ENCODE assay signal across 8 cellular contexts in genomic region chr2:20015482-20016083, GRCh38. TPM values are rescaled to one million over a fixed set of nuclear protein-coding genes. Genes with fewer than 3 reads are reported as not detected.
A peak's percentile ranks its signal among the peaks of the same experiment; 100 is the strongest.
DNase-seq lines count a peak whose midpoint lies in the region; ATAC-seq and TF ChIP-seq lines count a peak whose summit lies in the region.

No MANE protein-coding gene starts in this region.

- H3K9me3 Mint-ChIP-seq in CD8-positive, alpha-beta T cell: peaks cover 6% of the 10 kb centered on the region

- POLR2A ChIA-PET in CD8-positive, alpha-beta T cell (lab: Charles Lee): no interaction called here

- intact Hi-C loops in CD8-positive, alpha-beta T cell (cut with DNase I, micrococcal nuclease): loop anchor here (1.0 to 2.0 kb wide), 2 partner anchors 35 to 83 kb away; partner anchors contain the start of gene LAPTM4A (in 1 of the 2)
- intact Hi-C loops in uterus (cut with DNase I; ENCODE audit: low total_unique reads): no loop called here

- peak; percentile 58 for TF ChIP-seq CTCF in CD8-positive, alpha-beta T cell (IDR thresholded peaks at IDR 0.05)
- TF ChIP-seq CTCF in cardiac fibroblast (IDR thresholded peaks at IDR 0.05; ENCODE audit: low read depth, low read length) (peak; percentile 43), uterus (IDR thresholded peaks at IDR 0.05) (peak; percentile 58 to 75 (median 68))

- H3K27me3 ChIP-seq in CD8-positive, alpha-beta T cell (ENCODE audit: insufficient read depth, low read length): peaks cover 9% of the 10 kb centered on the region
- peaks cover 2% of the 10 kb centered on the region; the same call in 1 of the 2 replicates for H3K27me3 ChIP-seq in HAP-1 (ENCODE audit: low read depth)
- H3K27me3 ChIP-seq in uterus: no peaks in the 10 kb centered on the region

- no peak for DNase-seq in CD8-positive, alpha-beta T cell
- peak; percentile 16 to 50 for DNase-seq in HAP-1 (ENCODE audit: low spot score in 2 of 2)
- DNase-seq in NCI-H460 (ENCODE audit: extremely low read depth, low read depth): peak; percentile 41
- peak; percentile 78 to 80 for DNase-seq in cardiac fibroblast (ENCODE audit: low read depth in 2 of 2)
- no peak for DNase-seq in left lobe of liver (ENCODE audit: low spot score)
- no peak for DNase-seq in uterus

- no peak for TF ChIP-seq POLR2A in uterus (IDR thresholded peaks at IDR 0.05)

- H3K9me3 ChIP-seq in CD8-positive, alpha-beta T cell (ENCODE audit: low read length): no peaks in the 10 kb centered on the region
- no peaks in the 10 kb centered on the region for H3K9me3 ChIP-seq in HAP-1
- H3K9me3 ChIP-seq in uterus: no peaks in the 10 kb centered on the region

- no peaks in the 10 kb centered on the region for H3K36me3 ChIP-seq in CD8-positive, alpha-beta T cell (ENCODE audit: insufficient read depth, low read length)
- H3K36me3 ChIP-seq in HAP-1 (replicated peaks): no peaks in the 10 kb centered on the region
- H3K36me3 ChIP-seq in uterus: no peaks in the 10 kb centered on the region

- peaks cover 28% of the 10 kb centered on the region for H3K27me3 Mint-ChIP-seq in CD8-positive, alpha-beta T cell (ENCODE audit: low read depth)

- H3K4me3 ChIP-seq in CD8-positive, alpha-beta T cell (ENCODE audit: low read depth, low read length): no peak overlapping the region
- H3K4me3 ChIP-seq in HAP-1 (no peak overlapping the region), cardiac fibroblast (replicated peaks in 1 of 2; ENCODE audit: low read depth in 2 of 2, low read length in 2 of 2) (no peak overlapping the region), uterus (no peak overlapping the region)

- peaks cover 12% of the 10 kb centered on the region for H3K4me1 Mint-ChIP-seq in CD8-positive, alpha-beta T cell (ENCODE audit: low read depth)

- peak; percentile 61 for ATAC-seq in CD8-positive, alpha-beta T cell
- ATAC-seq in left lobe of liver: peak; percentile 82
- ATAC-seq in GM21619 (IDR thresholded peaks at IDR 0.05; ENCODE audit: unreplicated experiment): no peak
- ATAC-seq in GM19467 (IDR thresholded peaks at IDR 0.05; ENCODE audit: unreplicated experiment): no peak

- in situ Hi-C loops in HAP-1 (cut with MboI; ENCODE audit: low sequenced_read_pairs): no loop called here

- no peak overlapping the region for H3K4me3 Mint-ChIP-seq in CD8-positive, alpha-beta T cell

- no peaks in the 10 kb centered on the region for H3K36me3 Mint-ChIP-seq in CD8-positive, alpha-beta T cell

- CTCF ChIA-PET in CD8-positive, alpha-beta T cell (lab: Charles Lee): interaction anchor here (0.6 to 3.9 kb wide), 28 partner anchors 9 to 667 kb away, joined by 3 to 29 read pairs (median 5); partner anchors contain the start of gene LAPTM4A

- H3K27ac Mint-ChIP-seq in CD8-positive, alpha-beta T cell: no peak overlapping the region

- H3K4me1 ChIP-seq in CD8-positive, alpha-beta T cell (ENCODE audit: insufficient read depth, low read length): peaks cover 8% of the 10 kb centered on the region
- no peaks in the 10 kb centered on the region for H3K4me1 ChIP-seq in HAP-1
- peaks cover 0 to 7% of the 10 kb centered on the region in 2 donors for H3K4me1 ChIP-seq in uterus

- no peak overlapping the region for H3K27ac ChIP-seq in CD8-positive, alpha-beta T cell (ENCODE audit: low read depth, low read length)
- no peak overlapping the region for H3K27ac ChIP-seq in uterus

RNA-seq across cellular contexts. Expression of gene MATN3, which starts 3.1 kb away (rescaled TPM):
- total RNA-seq in CD8-positive, alpha-beta T cell: not detected
- total RNA-seq in NCI-H460 (2014; rRNA removed; shearing (Covaris generic)): 2.8 and 3.0 TPM in 2 replicates
- 5.7 and 9.5 TPM in 2 replicates for polyA plus RNA-seq in NCI-H460 (2014; cell fraction: nucleus; rRNA removed)
- total RNA-seq in left lobe of liver (0.08 TPM), uterus (1 to 10 TPM; 1.2 to 2.1 (median 1.3) TPM)

RNA-seq across cellular contexts. Expression of gene WDR35, which starts 25.7 kb away (rescaled TPM):
- 1 to 10 TPM; 2.4 to 2.9 TPM for total RNA-seq in CD8-positive, alpha-beta T cell
- 20.9 and 27.9 TPM in 2 replicates for total RNA-seq in NCI-H460 (2014; rRNA removed; shearing (Covaris generic))
- polyA plus RNA-seq in NCI-H460 (2014; cell fraction: nucleus; rRNA removed): 50.1 and 51.7 TPM in 2 replicates
- 1.5 TPM for total RNA-seq in left lobe of liver
- 10 to 100 TPM in 3 of 4 donors, 1 to 10 TPM in 1; 7.1 to 45.0 (median 20.7) TPM for total RNA-seq in uterus

RNA-seq across cellular contexts. Expression of gene LAPTM4A, which starts 35.8 kb away (rescaled TPM):
- total RNA-seq in CD8-positive, alpha-beta T cell: 10 to 100 TPM; 92.4 to 98.8 TPM
- total RNA-seq in NCI-H460 (2014; rRNA removed; shearing (Covaris generic)): 64.7 and 71.1 TPM in 2 replicates
- polyA plus RNA-seq in NCI-H460 (2014; cell fraction: nucleus; rRNA removed): 30.6 and 37.7 TPM in 2 replicates
- total RNA-seq in left lobe of liver (120 TPM), uterus (100 to 1,000 TPM; 255 to 386 (median 292) TPM)

Comparison
In these comparisons a context has a peak if more than half of its experiments do, and no peak if none do; other contexts are left out.
1. ATAC-seq: peak in CD8-positive, alpha-beta T cell (single experiment) and left lobe of liver (single experiment); none in GM21619 (single experiment) and GM19467 (single experiment).
2. DNase-seq: peak in HAP-1 (2 of 2), NCI-H460 (single experiment) and cardiac fibroblast (2 of 2); none in CD8-positive, alpha-beta T cell (0 of 7), left lobe of liver (single experiment) and uterus (0 of 2).
3. Peak in every context shown above with its lines, with median percentiles within 50 percentile points of each other: CTCF ChIP-seq.